19 cellular contexts compared by ENCODE assay signal in genomic region chr14:31405599-31406251, GRCh38.
"Had no signal": no experiment of that assay in that cellular context is flagged by ENCODE, and none has a peak within 500 bp of the region (broad histone marks: within the 10 kb centered on the region; RNA-seq: fewer than 3 reads in every experiment).

No MANE protein-coding gene starts in this region.

- H3K4me3 ChIP-seq: esophagus squamous epithelium, lower lobe of right lung, pancreas, right lobe of liver, thoracic aorta, upper lobe of left lung had no signal

- H3K9me3 ChIP-seq: esophagus squamous epithelium, lower lobe of right lung, neutrophil, pancreas, right lobe of liver, thoracic aorta, upper lobe of left lung had no signal

- H3K27me3 ChIP-seq: esophagus squamous epithelium, neutrophil, pancreas, right lobe of liver, upper lobe of left lung had no signal

- DNase-seq: activated CD4-positive, alpha-beta memory T cell treated with anti-CD3 and anti-CD28 coated beads for 36 hours; activated CD4-positive, alpha-beta T cell treated with anti-CD3 and anti-CD28 coated beads for 4 hours; activated T-cell treated with anti-CD3 and anti-CD28 coated beads for 4 hours; effector CD8-positive, alpha-beta T cell; esophagus squamous epithelium; lower lobe of right lung; pancreas; right lobe of liver; stimulated activated naive B cell treated with anti-CD40 and anti-IgM and Interleukin-4, amounts not matched to agents 10 μg/mL and 1 μg/mL and 100 μg/mL, for 72 hours; upper lobe of left lung had no signal

- H3K27ac Mint-ChIP-seq: activated CD4-positive, alpha-beta memory T cell treated with anti-CD3 and anti-CD28 coated beads for 36 hours; activated naive CD8-positive, alpha-beta T cell; activated T-helper 1 cell treated with anti-CD3 and anti-CD28 coated beads, Interleukin-12 subunit alpha, Interleukin-12 subunit beta, Interleukin-2, Interleukin-4 antibody, amounts not matched to agents 30 ng/mL and 10 ng/mL and 1 ng/mL, durations not matched to agents 14 hours and 24 hours and 36 hours; dendritic cell treated with granulocyte-macrophage colony-stimulating factor and Interleukin-4, amounts not matched to agents 40 ng/mL and 50 ng/mL, for 4 days; natural killer cell treated with Interleukin-12 subunit alpha and Interleukin-12 subunit beta and Interleukin-15 and Interleukin-18, amount 100 ng/mL, for 72 hours; stimulated activated naive B cell treated with anti-CD40 and anti-IgM and Interleukin-4, amounts not matched to agents 10 μg/mL and 1 μg/mL and 100 μg/mL, for 72 hours had no signal

- H3K36me3 ChIP-seq: pancreas, right lobe of liver, thoracic aorta had no signal

- H3K4me1 ChIP-seq: right lobe of liver had no signal

- H3K27ac ChIP-seq: esophagus squamous epithelium, lower lobe of right lung, neutrophil, pancreas, right lobe of liver, thoracic aorta, upper lobe of left lung had no signal

- H3K9me3 Mint-ChIP-seq: activated CD4-positive, alpha-beta memory T cell treated with anti-CD3 and anti-CD28 coated beads for 36 hours; activated T-helper 1 cell treated with anti-CD3 and anti-CD28 coated beads, Interleukin-12 subunit alpha, Interleukin-12 subunit beta, Interleukin-2, Interleukin-4 antibody, amounts not matched to agents 30 ng/mL and 10 ng/mL and 1 ng/mL, durations not matched to agents 14 hours and 24 hours and 36 hours; dendritic cell treated with granulocyte-macrophage colony-stimulating factor and Interleukin-4, amounts not matched to agents 40 ng/mL and 50 ng/mL, for 4 days; natural killer cell treated with Interleukin-12 subunit alpha and Interleukin-12 subunit beta and Interleukin-15 and Interleukin-18, amount 100 ng/mL, for 72 hours; WTC11 had no signal

- H3K27me3 Mint-ChIP-seq: activated CD4-positive, alpha-beta memory T cell treated with anti-CD3 and anti-CD28 coated beads for 36 hours; activated naive CD8-positive, alpha-beta T cell; dendritic cell treated with granulocyte-macrophage colony-stimulating factor and Interleukin-4, amounts not matched to agents 40 ng/mL and 50 ng/mL, for 4 days; natural killer cell treated with Interleukin-12 subunit alpha and Interleukin-12 subunit beta and Interleukin-15 and Interleukin-18, amount 100 ng/mL, for 72 hours; stimulated activated naive B cell treated with anti-CD40 and anti-IgM and Interleukin-4, amounts not matched to agents 10 μg/mL and 1 μg/mL and 100 μg/mL, for 72 hours had no signal

- ATAC-seq: lower lobe of right lung; natural killer cell treated with Interleukin-12 subunit alpha and Interleukin-12 subunit beta and Interleukin-15 and Interleukin-18, amount 100 ng/mL, for 72 hours; stimulated activated naive B cell treated with anti-CD40 and anti-IgM and Interleukin-4, amounts not matched to agents 10 μg/mL and 1 μg/mL and 100 μg/mL, for 72 hours; WTC11 had no signal

- H3K4me3 Mint-ChIP-seq: activated CD4-positive, alpha-beta memory T cell treated with anti-CD3 and anti-CD28 coated beads for 36 hours; activated naive CD8-positive, alpha-beta T cell; activated T-helper 1 cell treated with anti-CD3 and anti-CD28 coated beads, Interleukin-12 subunit alpha, Interleukin-12 subunit beta, Interleukin-2, Interleukin-4 antibody, amounts not matched to agents 30 ng/mL and 10 ng/mL and 1 ng/mL, durations not matched to agents 14 hours and 24 hours and 36 hours; dendritic cell treated with granulocyte-macrophage colony-stimulating factor and Interleukin-4, amounts not matched to agents 40 ng/mL and 50 ng/mL, for 4 days; natural killer cell treated with Interleukin-12 subunit alpha and Interleukin-12 subunit beta and Interleukin-15 and Interleukin-18, amount 100 ng/mL, for 72 hours; stimulated activated naive B cell treated with anti-CD40 and anti-IgM and Interleukin-4, amounts not matched to agents 10 μg/mL and 1 μg/mL and 100 μg/mL, for 72 hours; WTC11 had no signal

- FAIRE-seq: bronchial epithelial cell, endothelial cell of umbilical vein, pancreas had no signal
